Comparison of ENCODE assay signal across 10 cellular contexts in genomic region chr3:51388286-51389029, GRCh38. TPM values are rescaled to one million over a fixed set of nuclear protein-coding genes. Genes with fewer than 3 reads are reported as not detected.
DNase-seq lines count a peak whose midpoint lies in the region; ATAC-seq and TF ChIP-seq lines count a peak whose summit lies in the region.
"Had no signal": no experiment of that assay in that cellular context is flagged by ENCODE, and none has a peak within 500 bp of the region (broad histone marks: within the 10 kb centered on the region; RNA-seq: fewer than 3 reads in every experiment).

No MANE protein-coding gene starts in this region.

- no peak overlapping the region for H3K27ac ChIP-seq in BLaER1
- H3K27ac ChIP-seq in HL-60 (replicated peaks): no peak overlapping the region
- H3K27ac ChIP-seq: tibial artery had no signal

- no peaks in the 10 kb centered on the region for H3K9me3 ChIP-seq in BLaER1
- H3K9me3 ChIP-seq: tibial artery had no signal

- H3K4me1 ChIP-seq in BLaER1: peaks cover 73% of the 10 kb centered on the region

- no peaks in the 10 kb centered on the region for H3K27me3 Mint-ChIP-seq in activated CD8-positive, alpha-beta memory T cell treated with anti-CD3 and anti-CD28 coated beads, Interleukin-2, amount 10 ng/mL, durations not matched to agents 7 days and 5 days

- peak overlapping the region; percentile 95 for H3K4me2 ChIP-seq in BLaER1

- peaks cover 41% of the 10 kb centered on the region for H3K36me3 Mint-ChIP-seq in activated CD8-positive, alpha-beta memory T cell treated with anti-CD3 and anti-CD28 coated beads, Interleukin-2, amount 10 ng/mL, durations not matched to agents 7 days and 5 days

- CTCF ChIA-PET in activated CD8-positive, alpha-beta memory T cell treated with anti-CD3 and anti-CD28 coated beads, Interleukin-2, amount 10 ng/mL, durations not matched to agents 7 days and 5 days (lab: Charles Lee): interaction anchor here (0.7 to 4.4 kb wide), 23 partner anchors 8 to 821 kb away, joined by 3 to 39 read pairs (median 4); partner anchors contain the start of genes ABHD14B, C3orf18, DCAF1 and MAPKAPK3

- no peaks in the 10 kb centered on the region for H3K27me3 ChIP-seq in BLaER1
- H3K27me3 ChIP-seq in HL-60 (ENCODE audit: insufficient read depth, poor library complexity, severe bottlenecking): no peaks in the 10 kb centered on the region
- H3K27me3 ChIP-seq: tibial artery had no signal

- H4K20me1 ChIP-seq in BLaER1: peaks cover 52% of the 10 kb centered on the region

- peaks cover 42% of the 10 kb centered on the region for H3K36me3 ChIP-seq in BLaER1

- peak in 1 of 2 experiments; percentile 50 for DNase-seq in HL-60 (ENCODE audit: low read depth in 1 of 2, low spot score in 1 of 2)
- no peak for DNase-seq in activated CD8-positive, alpha-beta memory T cell treated with anti-CD3 and anti-CD28 coated beads, Interleukin-2, amount 10 ng/mL, durations not matched to agents 7 days and 5 days
- peak; percentile 37 for DNase-seq in left lobe of liver (ENCODE audit: low spot score)
- DNase-seq in globus pallidus (ENCODE audit: low spot score): no peak

- H3K4me1 Mint-ChIP-seq in activated CD8-positive, alpha-beta memory T cell treated with anti-CD3 and anti-CD28 coated beads, Interleukin-2, amount 10 ng/mL, durations not matched to agents 7 days and 5 days: peaks cover 70% of the 10 kb centered on the region

- H3K9ac ChIP-seq in BLaER1: peak overlapping the region; percentile 98; the same call in 1 of the 2 replicates

- no peak for ATAC-seq in activated CD8-positive, alpha-beta memory T cell treated with anti-CD3 and anti-CD28 coated beads, Interleukin-2, amount 10 ng/mL, durations not matched to agents 7 days and 5 days
- no peak for ATAC-seq in left lobe of liver
- ATAC-seq in GM18511 (IDR thresholded peaks at IDR 0.05; ENCODE audit: unreplicated experiment): no peak
- ATAC-seq in GM19455 (IDR thresholded peaks at IDR 0.05; ENCODE audit: unreplicated experiment): no peak
- no peak for ATAC-seq in HG02759 (IDR thresholded peaks at IDR 0.05; ENCODE audit: unreplicated experiment)
- ATAC-seq: left cardiac atrium had no signal

- peak overlapping the region; percentile 42 for H3K27ac Mint-ChIP-seq in activated CD8-positive, alpha-beta memory T cell treated with anti-CD3 and anti-CD28 coated beads, Interleukin-2, amount 10 ng/mL, durations not matched to agents 7 days and 5 days

- H3K4me3 ChIP-seq in BLaER1: no peak overlapping the region
- no peak overlapping the region for H3K4me3 ChIP-seq in HL-60 (replicated peaks; ENCODE audit: insufficient read depth, low read length)
- H3K4me3 ChIP-seq: tibial artery had no signal

- H3K9me3 Mint-ChIP-seq in activated CD8-positive, alpha-beta memory T cell treated with anti-CD3 and anti-CD28 coated beads, Interleukin-2, amount 10 ng/mL, durations not matched to agents 7 days and 5 days (ENCODE audit: low read depth): no peaks in the 10 kb centered on the region

- no peak overlapping the region for H3K4me3 Mint-ChIP-seq in activated CD8-positive, alpha-beta memory T cell treated with anti-CD3 and anti-CD28 coated beads, Interleukin-2, amount 10 ng/mL, durations not matched to agents 7 days and 5 days

- TF ChIP-seq CTCF in HL-60 (IDR thresholded peaks at IDR 0.05; ENCODE audit: insufficient read depth, low read length): peak; percentile 25

RNA-seq across cellular contexts. Expression of gene RBM15B, which starts 2.6 kb away (rescaled TPM):
- total RNA-seq in activated CD8-positive, alpha-beta memory T cell treated with anti-CD3 and anti-CD28 coated beads, Interleukin-2, amount 10 ng/mL, durations not matched to agents 7 days and 5 days: 10 to 100 TPM; 28.7 to 36.1 TPM
- total RNA-seq in left lobe of liver: 10.3 TPM

RNA-seq across cellular contexts. Expression of gene MANF, which starts 3.4 kb away (rescaled TPM):
- total RNA-seq in activated CD8-positive, alpha-beta memory T cell treated with anti-CD3 and anti-CD28 coated beads, Interleukin-2, amount 10 ng/mL, durations not matched to agents 7 days and 5 days: 100 to 1,000 TPM; 140 to 182 TPM
- 80.9 TPM for total RNA-seq in left lobe of liver
